Comparison of ENCODE assay signal across 3 cellular contexts in the genomic region with DNA sequence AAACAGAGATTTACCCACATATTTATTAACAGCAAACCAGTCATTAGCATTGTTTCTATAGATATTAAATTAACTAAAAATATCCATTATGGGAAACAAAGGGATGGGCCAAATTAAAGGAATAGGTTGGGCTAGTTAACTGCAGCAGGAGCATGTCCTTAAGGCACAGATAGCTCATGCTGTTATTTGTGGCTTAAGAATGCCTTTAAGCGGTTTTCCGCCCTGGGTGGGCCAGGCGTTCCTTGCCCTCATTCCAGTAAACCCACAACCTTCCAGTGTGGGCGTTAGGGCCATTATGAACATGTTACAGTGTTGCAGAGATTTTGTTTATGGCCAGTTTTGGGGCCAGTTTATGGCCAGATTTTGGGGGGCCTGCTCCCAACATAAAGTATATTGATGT. TPM values are rescaled to one million over a fixed set of nuclear protein-coding genes. Genes with fewer than 3 reads are reported as not detected.
"Had no signal": no experiment of that assay in that cellular context is flagged by ENCODE, and none has a peak within 500 bp of the region (broad histone marks: within the 10 kb centered on the region; RNA-seq: fewer than 3 reads in every experiment).

No MANE protein-coding gene starts in this region.

RNA-seq across cellular contexts. Expression of a gene that starts 51.1 kb away (rescaled TPM):
- total RNA-seq: epithelial cell of proximal tubule, gastrocnemius medialis had no signal
- polyA plus RNA-seq: endothelial cell of umbilical vein had no signal
